ENCODE assay signal across 8 cellular contexts in the genomic region with DNA sequence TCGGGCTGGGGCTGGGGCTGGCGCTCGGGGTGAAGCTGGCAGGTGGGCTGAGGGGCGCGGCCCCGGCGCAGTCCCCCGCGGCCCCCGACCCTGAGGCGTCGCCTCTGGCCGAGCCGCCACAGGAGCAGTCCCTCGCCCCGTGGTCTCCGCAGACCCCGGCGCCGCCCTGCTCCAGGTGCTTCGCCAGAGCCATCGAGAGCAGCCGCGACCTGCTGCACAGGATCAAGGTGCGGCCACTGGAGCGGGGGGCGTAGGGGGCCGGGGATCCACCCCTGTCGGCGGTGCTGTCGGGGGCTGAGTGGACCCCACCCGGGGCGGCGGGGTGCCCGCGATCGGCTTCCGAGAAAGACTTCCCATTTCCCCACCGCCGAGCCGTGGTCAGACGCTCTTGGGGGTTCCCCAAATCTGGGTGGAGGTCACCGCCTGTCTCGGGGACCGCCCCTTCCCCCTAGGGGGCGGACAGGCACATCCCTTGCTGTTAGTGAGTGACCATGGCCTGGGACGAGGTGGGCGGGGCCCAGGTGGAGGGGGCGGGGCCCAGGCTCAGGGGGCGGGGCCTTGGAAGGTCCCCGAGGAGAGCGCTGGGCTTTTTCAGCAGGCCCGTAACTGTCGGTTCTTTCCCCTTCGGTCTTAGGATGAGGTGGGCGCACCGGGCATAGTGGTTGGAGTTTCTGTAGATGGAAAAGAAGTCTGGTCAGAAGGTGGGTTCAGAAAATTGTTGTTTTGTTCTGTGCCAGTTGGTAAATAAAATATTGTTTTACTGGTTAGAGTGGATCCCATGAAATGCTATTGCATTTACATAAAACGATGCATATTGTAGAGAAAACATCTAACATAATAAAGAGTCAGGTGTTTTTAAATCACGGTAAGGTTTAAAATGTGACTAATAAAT. TPM values are rescaled to one million over a fixed set of nuclear protein-coding genes. Genes with fewer than 3 reads are reported as not detected.
A peak's percentile ranks its signal among the peaks of the same experiment; 100 is the strongest.
DNase-seq lines count a peak whose midpoint lies in the region; ATAC-seq lines count a peak whose summit lies in the region.

No MANE protein-coding gene starts in this region.

- peaks cover 17% of the 10 kb centered on the region for H3K4me1 Mint-ChIP-seq in activated naive CD4-positive, alpha-beta T cell treated with anti-CD3 and anti-CD28 coated beads, Interleukin-2, amount 10 ng/mL, durations not matched to agents 7 days and 5 days

- peak; percentile 17 for DNase-seq in DMS79 treated with DMSO at 0.1 percent for 48 hours (lab: John Stamatoyannopoulos, UW)
- DNase-seq in Jurkat, Clone E6-1 (ENCODE audit: low read depth, low spot score) = peak; percentile 51
- DNase-seq in SK-N-DZ (ENCODE audit: low spot score) = peak; percentile 76
- peak; percentile 90 for DNase-seq in activated naive CD4-positive, alpha-beta T cell treated with anti-CD3 and anti-CD28 coated beads, Interleukin-2, amount 10 ng/mL, durations not matched to agents 7 days and 5 days
- DNase-seq in globus pallidus (ENCODE audit: low spot score) = peak; percentile 86
- DNase-seq in nucleus accumbens (lab: John Stamatoyannopoulos, UW) = peak; percentile 9 to 84 (median 63)

- H3K9me3 Mint-ChIP-seq in activated naive CD4-positive, alpha-beta T cell treated with anti-CD3 and anti-CD28 coated beads, Interleukin-2, amount 10 ng/mL, durations not matched to agents 7 days and 5 days = peaks cover 20% of the 10 kb centered on the region

- H3K4me3 ChIP-seq in Jurkat, Clone E6-1 (ENCODE audit: low read length) = peak overlapping the region; percentile 65

- no peaks in the 10 kb centered on the region for H3K27me3 Mint-ChIP-seq in activated naive CD4-positive, alpha-beta T cell treated with anti-CD3 and anti-CD28 coated beads, Interleukin-2, amount 10 ng/mL, durations not matched to agents 7 days and 5 days

- H3K36me3 Mint-ChIP-seq in activated naive CD4-positive, alpha-beta T cell treated with anti-CD3 and anti-CD28 coated beads, Interleukin-2, amount 10 ng/mL, durations not matched to agents 7 days and 5 days = peaks cover 18% of the 10 kb centered on the region

- CTCF ChIA-PET in activated naive CD4-positive, alpha-beta T cell treated with anti-CD3 and anti-CD28 coated beads, Interleukin-2, amount 10 ng/mL, durations not matched to agents 7 days and 5 days (lab: Charles Lee) = no interaction called here

- H3K4me3 Mint-ChIP-seq in activated naive CD4-positive, alpha-beta T cell treated with anti-CD3 and anti-CD28 coated beads, Interleukin-2, amount 10 ng/mL, durations not matched to agents 7 days and 5 days = peak overlapping the region; percentile 73

- peak; percentile 85 for ATAC-seq in GM21717 (IDR thresholded peaks at IDR 0.05; ENCODE audit: unreplicated experiment)

- peak overlapping the region; percentile 52 for H3K27ac ChIP-seq in temporal lobe (ENCODE audit: low read depth, low read length)

- H3K27ac Mint-ChIP-seq in activated naive CD4-positive, alpha-beta T cell treated with anti-CD3 and anti-CD28 coated beads, Interleukin-2, amount 10 ng/mL, durations not matched to agents 7 days and 5 days = peak overlapping the region; percentile 88

RNA-seq across cellular contexts. Expression of gene LACTB, which starts 0.6 kb away (rescaled TPM):
- 20.2 TPM for polyA plus RNA-seq in Jurkat, Clone E6-1 (2012; ENCODE audit: insufficient read depth, insufficient read length)
- polyA plus RNA-seq in SK-N-DZ (2014; cell fraction: cytosol; rRNA removed) = 6.7 and 9.9 TPM in 2 replicates
- 7.7 and 17.2 TPM in 2 replicates for polyA plus RNA-seq in SK-N-DZ (2014; cell fraction: nucleus; rRNA removed)
- total RNA-seq in temporal lobe = 13.8 TPM

RNA-seq across cellular contexts. Expression of gene RPS27L, which starts 35.0 kb away (rescaled TPM):
- 90.7 TPM for polyA plus RNA-seq in Jurkat, Clone E6-1 (2012; ENCODE audit: insufficient read depth, insufficient read length)
- 38.8 and 44.2 TPM in 2 replicates for polyA plus RNA-seq in SK-N-DZ (2014; cell fraction: cytosol; rRNA removed)
- 36.0 and 47.6 TPM in 2 replicates for polyA plus RNA-seq in SK-N-DZ (2014; cell fraction: nucleus; rRNA removed)
- total RNA-seq in temporal lobe = 23.4 TPM

Comparison
In these comparisons a context has a peak if more than half of its experiments do, and no peak if none do; other contexts are left out.
1. Peak in every context shown above with its lines: DNase-seq, ATAC-seq, H3K4me3 ChIP-seq and H3K27ac ChIP-seq.
2. DNase-seq: peak in every context shown above with its lines; median percentile 90 in activated naive CD4-positive, alpha-beta T cell treated with anti-CD3 and anti-CD28 coated beads, Interleukin-2, amount 10 ng/mL, durations not matched to agents 7 days and 5 days; 86 in globus pallidus; 76 in SK-N-DZ; 63 in nucleus accumbens; 51 in Jurkat, Clone E6-1; 17 in DMS79 treated with DMSO at 0.1 percent for 48 hours.